3 cellular contexts compared by ENCODE assay signal in genomic region chr5:64670277-64670676, GRCh38. TPM values are rescaled to one million over a fixed set of nuclear protein-coding genes. Genes with fewer than 3 reads are reported as not detected.
"Had no signal": no experiment of that assay in that cellular context is flagged by ENCODE, and none has a peak within 500 bp of the region (broad histone marks: within the 10 kb centered on the region; RNA-seq: fewer than 3 reads in every experiment).

No MANE protein-coding gene starts in this region.

- DNase-seq: GDM1, GF-D8 had no signal

- ATAC-seq: GM12878 had no signal

- H3K4me3 ChIP-seq: GM12878 had no signal

RNA-seq across cellular contexts. Expression of gene SHISAL2B, which starts 20.0 kb away (rescaled TPM):
- total RNA-seq: GM12878 had no signal
